12 cellular contexts compared by ENCODE assay signal in the genomic region with DNA sequence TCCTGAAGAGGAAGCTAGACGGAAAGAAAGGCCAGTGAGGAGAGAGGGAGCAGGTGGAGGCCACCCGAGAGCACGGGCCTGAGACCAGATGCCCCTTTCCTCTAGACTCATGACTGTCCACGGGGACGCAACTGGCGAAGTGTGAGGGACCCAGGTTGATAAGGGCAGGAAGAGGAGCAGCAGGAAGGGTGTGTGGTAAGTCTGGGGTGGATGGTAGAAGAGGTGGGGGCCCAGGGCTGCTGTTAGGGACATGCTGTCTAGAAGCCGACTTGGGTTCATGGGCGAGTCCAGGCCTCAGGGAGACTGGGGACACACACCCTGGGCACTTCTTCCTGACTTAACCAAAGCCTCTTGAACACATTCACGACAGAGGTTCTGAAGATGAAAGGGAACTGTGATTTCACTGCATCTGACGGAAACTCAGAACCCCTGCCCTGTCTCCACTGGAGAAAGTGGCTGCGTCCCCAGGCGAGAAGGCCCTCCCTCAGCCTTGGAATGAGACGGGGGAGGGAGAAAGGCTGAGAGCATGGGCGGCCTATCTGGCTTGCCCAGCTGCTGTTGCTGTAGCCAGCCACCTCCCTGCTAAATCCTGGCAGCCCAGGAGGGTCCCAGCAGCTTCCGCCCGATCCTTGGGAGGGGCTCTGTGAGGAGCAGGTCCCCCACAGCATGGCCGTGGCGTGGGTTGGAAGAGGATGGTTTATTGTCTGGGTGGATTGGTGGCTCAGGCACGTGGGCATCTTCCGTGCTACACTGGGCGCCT. TPM values are rescaled to one million over a fixed set of nuclear protein-coding genes. Genes with fewer than 3 reads are reported as not detected.
DNase-seq lines count a peak whose midpoint lies in the region; ATAC-seq and TF ChIP-seq lines count a peak whose summit lies in the region.
"Had no signal": no experiment of that assay in that cellular context is flagged by ENCODE, and none has a peak within 500 bp of the region (broad histone marks: within the 10 kb centered on the region; RNA-seq: fewer than 3 reads in every experiment).

No MANE protein-coding gene starts in this region.

- DNase-seq in Right ventricle myocardium inferior (ENCODE audit: missing footprints) (peak; percentile 57), cardiac septum (ENCODE audit: low spot score) (no peak), fibroblast of villous mesenchyme (ENCODE audit: low read depth) (peak; percentile 60), ovary (peak; percentile 52 to 74 (median 68)), aorta (no peak), head of caudate nucleus (no peak)
- DNase-seq: erythroblast, NCI-H1694 treated with DMSO at 0.1 percent for 48 hours, PC-9 had no signal

- H3K4me3 ChIP-seq in fibroblast of villous mesenchyme (ENCODE audit: low read depth, low read length): no peak overlapping the region
- H3K4me3 ChIP-seq in ovary: no peak overlapping the region
- no peak overlapping the region for H3K4me3 ChIP-seq in aorta (ENCODE audit: low read length in 2 of 2)
- H3K4me3 ChIP-seq: PC-9 had no signal

- H3K36me3 ChIP-seq in ovary (no peaks in the 10 kb centered on the region), aorta (ENCODE audit: control insufficient read depth in 1 of 2, insufficient read depth in 2 of 2, low read length in 1 of 2) (peaks cover 0 to 3% of the 10 kb centered on the region in 2 donors)

- H3K4me1 ChIP-seq in ovary (ENCODE audit: insufficient read depth) (peaks cover 19% of the 10 kb centered on the region), aorta (ENCODE audit: control insufficient read depth in 1 of 2, insufficient read depth in 2 of 2, low read length in 2 of 2) (no peaks in the 10 kb centered on the region)

- peak; percentile 5 for ATAC-seq in Right ventricle myocardium inferior
- peak; percentile 1 for ATAC-seq in aorta (ENCODE audit: low FRiP score)
- ATAC-seq in HG03432 (IDR thresholded peaks at IDR 0.05; ENCODE audit: unreplicated experiment): no peak
- no peak for ATAC-seq in GM18517 (IDR thresholded peaks at IDR 0.05; ENCODE audit: unreplicated experiment)

- no peak for TF ChIP-seq EP300 in ovary (IDR thresholded peaks at IDR 0.05)

- no peak for TF ChIP-seq POLR2A in ovary (IDR thresholded peaks at IDR 0.05)

- intact Hi-C loops in Right ventricle myocardium inferior (cut with DNase I): no loop called here
- intact Hi-C loops in cardiac septum (cut with DNase I): no loop called here
- intact Hi-C loops in ovary (cut with DNase I): no loop called here
- intact Hi-C loops in aorta (cut with DNase I): no loop called here
- intact Hi-C loops in head of caudate nucleus (cut with DNase I): no loop called here

- TF ChIP-seq CTCF in fibroblast of villous mesenchyme (IDR thresholded peaks at IDR 0.05; ENCODE audit: insufficient read depth, low read depth, low read length): no peak
- TF ChIP-seq CTCF in ovary (IDR thresholded peaks at IDR 0.05): no peak

- H3K27ac ChIP-seq in ovary: peak overlapping the region; percentile 89 to 98
- H3K27ac ChIP-seq in aorta (ENCODE audit: low read depth in 1 of 2, low read length in 2 of 2): no peak overlapping the region
- H3K27ac ChIP-seq: C4-2B, PC-9 had no signal

- 35 to 38% (median 37%) methylated on average over 21 of the region's 21 CpGs for WGBS in ovary, 3 donors
- WGBS in aorta, 2 donors: 83 to 87% methylated on average over 21 of the region's 21 CpGs

- H3K27me3 ChIP-seq in ovary: no peaks in the 10 kb centered on the region
- no peaks in the 10 kb centered on the region for H3K27me3 ChIP-seq in aorta (ENCODE audit: control insufficient read depth in 1 of 2, insufficient read depth in 2 of 2, low read length in 1 of 2)

- no peaks in the 10 kb centered on the region for H3K9me3 ChIP-seq in ovary
- no peaks in the 10 kb centered on the region for H3K9me3 ChIP-seq in aorta (ENCODE audit: control insufficient read depth, low read length)

RNA-seq across cellular contexts. Expression of a gene that starts 6.0 kb away (rescaled TPM):
- total RNA-seq in Right ventricle myocardium inferior (22.7 TPM), cardiac septum (15.0 TPM), fibroblast of villous mesenchyme (81.6 and 102 TPM in 2 replicates), ovary (100 to 1,000 TPM in 1 of 7 donors, 10 to 100 TPM in 6; 35.0 to 108 (median 68.0) TPM), aorta (10 to 100 TPM; 27.2 to 69.2 TPM)
- polyA plus RNA-seq in ovary (10 to 100 TPM in 1 of 2 donors, 1 to 10 TPM in 1; 3.9 to 16.3 TPM), aorta (1 to 10 TPM; 1.1 to 2.1 TPM)

RNA-seq across cellular contexts. Expression of a gene that starts 19.0 kb away (rescaled TPM):
- total RNA-seq in Right ventricle myocardium inferior (14.3 TPM), cardiac septum (19.8 TPM), fibroblast of villous mesenchyme (48.4 and 61.8 TPM in 2 replicates), ovary (10 to 100 TPM; 19.1 to 26.4 (median 21.2) TPM), aorta (10 to 100 TPM; 14.2 to 19.8 TPM)
- polyA plus RNA-seq in ovary (10 to 100 TPM; 13.2 to 28.3 TPM), aorta (10 to 100 TPM; 20.3 to 54.0 TPM)

RNA-seq across cellular contexts. Expression of a gene that starts 30.9 kb away (rescaled TPM):
- total RNA-seq in Right ventricle myocardium inferior (24.1 TPM), cardiac septum (28.8 TPM), fibroblast of villous mesenchyme (45.1 and 58.7 TPM in 2 replicates), ovary (10 to 100 TPM; 42.4 to 77.7 (median 46.0) TPM), aorta (10 to 100 TPM; 26.1 to 38.8 TPM)
- polyA plus RNA-seq in ovary (10 to 100 TPM; 27.5 to 47.2 TPM), aorta (10 to 100 TPM in 1 of 2 donors, 1 to 10 TPM in 1; 6.3 to 62.9 TPM)

RNA-seq across cellular contexts. Expression of a gene that starts 35.7 kb away (rescaled TPM):
- 3.2 TPM for total RNA-seq in Right ventricle myocardium inferior
- total RNA-seq in cardiac septum: 0.32 TPM
- 0.43 TPM in 1 of 2 replicates, not detected in the other for total RNA-seq in fibroblast of villous mesenchyme
- 1 to 10 TPM in 5 of 7 donors, under 1 TPM in 1, not detected in 1; 0.92 to 4.1 (median 1.9) TPM for total RNA-seq in ovary
- polyA plus RNA-seq in ovary: under 1 TPM; 0.30 to 0.42 TPM
- total RNA-seq in aorta: 1 to 10 TPM; 2.6 to 5.2 TPM
- polyA plus RNA-seq in aorta: 1 to 10 TPM in 1 of 2 donors, under 1 TPM in 1; 0.25 to 1.8 TPM

Comparison
In these comparisons a context has a peak if more than half of its experiments do, and no peak if none do; other contexts are left out.
1. DNase-seq: peak in Right ventricle myocardium inferior (single experiment), fibroblast of villous mesenchyme (single experiment) and ovary (5 of 5); none in cardiac septum (single experiment), aorta (0 of 2) and head of caudate nucleus (0 of 42).
2. ATAC-seq: peak in Right ventricle myocardium inferior (single experiment) and aorta (single experiment); none in HG03432 (single experiment) and GM18517 (single experiment).
3. H3K27ac ChIP-seq: peak in ovary (2 of 2); none in aorta (0 of 2).